In genomic region chr15:73273181-73274002, GRCh38 we compare ENCODE assay signal across 8 cellular contexts.
DNase-seq lines count a peak whose midpoint lies in the region; ATAC-seq and TF ChIP-seq lines count a peak whose summit lies in the region.

No MANE protein-coding gene starts in this region.

- DNase-seq in G401 (ENCODE audit: low spot score): peak; percentile 79
- DNase-seq in HuH-7 (ENCODE audit: low spot score): peak; percentile 67
- DNase-seq in PC-9: peak; percentile 32 to 37
- DNase-seq in activated gamma-delta T cell treated with anti-CD3 and anti-CD28 coated beads, Interleukin-2, amount 50 U/mL, for 16 hours (ENCODE audit: low read depth): peak; percentile 16
- peak; percentile 51 for DNase-seq in glutamatergic neuron

- no peaks in the 10 kb centered on the region for H3K36me3 Mint-ChIP-seq in glutamatergic neuron (ENCODE audit: unreplicated experiment)

- no peaks in the 10 kb centered on the region for H3F3A ChIP-seq in PC-9 (ENCODE audit: insufficient read depth, low read depth)

- H3K4me2 ChIP-seq in PC-9 (no peak overlapping the region), parathyroid adenoma (ENCODE audit: low read length) (no peak overlapping the region)

- in situ Hi-C loops in G401 (cut with HindIII; ENCODE audit: low sequenced_read_pairs): no loop called here

- BruUV-seq in PC-9 (replicated peaks; lab: Mats Ljungman, UMichigan): no TSS peak

- peak; percentile 79 for TF ChIP-seq CTCF in PC-9 (conservative IDR thresholded peaks at IDR 0.05)
- TF ChIP-seq CTCF in glutamatergic neuron (IDR thresholded peaks at IDR 0.05; ENCODE audit: partially characterized antibody, unreplicated experiment): peak; percentile 76
- peak; percentile 51 for TF ChIP-seq CTCF in parathyroid adenoma (IDR thresholded peaks at IDR 0.05)

- intact Hi-C loops in PC-9 (cut with micrococcal nuclease; ENCODE audit: unreplicated experiment): loop anchor here (5.0 kb wide), 1 partner anchor 671 kb away; no protein-coding TSS in a partner anchor

- H3K9ac ChIP-seq in parathyroid adenoma: no peak overlapping the region

- H3K79me2 ChIP-seq in PC-9 (ENCODE audit: low read depth) (no peaks in the 10 kb centered on the region), parathyroid adenoma (no peaks in the 10 kb centered on the region)

- no peaks in the 10 kb centered on the region for H3K9me3 Mint-ChIP-seq in glutamatergic neuron (ENCODE audit: unreplicated experiment)

- no peak overlapping the region for H3K27ac Mint-ChIP-seq in glutamatergic neuron (ENCODE audit: unreplicated experiment)

- H3K4me3 Mint-ChIP-seq in glutamatergic neuron (ENCODE audit: unreplicated experiment): no peak overlapping the region

- no peaks in the 10 kb centered on the region for H3K27me3 Mint-ChIP-seq in glutamatergic neuron (ENCODE audit: unreplicated experiment)

- no peak overlapping the region for H2AFZ ChIP-seq in PC-9
- H2AFZ ChIP-seq in parathyroid adenoma: no peak overlapping the region

- no peaks in the 10 kb centered on the region for H3K9me2 ChIP-seq in PC-9 (ENCODE audit: insufficient read depth)

- H3K27me3 ChIP-seq in PC-9 (ENCODE audit: insufficient read depth, low read depth) (no peaks in the 10 kb centered on the region), parathyroid adenoma (ENCODE audit: control insufficient read depth, insufficient read depth, low read length) (no peaks in the 10 kb centered on the region)

- TF ChIP-seq POLR2A in GM18505 (IDR thresholded peaks at IDR 0.05; ENCODE audit: borderline replicate concordance, extremely low read depth, insufficient read depth, insufficient read length): no peak

- H3K4me1 Mint-ChIP-seq in glutamatergic neuron (ENCODE audit: low read depth, unreplicated experiment): no peaks in the 10 kb centered on the region

- no peaks in the 10 kb centered on the region for H3K36me3 ChIP-seq in PC-9 (ENCODE audit: low read depth)
- no peaks in the 10 kb centered on the region for H3K36me3 ChIP-seq in parathyroid adenoma (ENCODE audit: control insufficient read depth, insufficient read depth, low read length)

- H3K4me1 ChIP-seq in PC-9 (replicated peaks; ENCODE audit: insufficient read depth) (no peaks in the 10 kb centered on the region), parathyroid adenoma (no peaks in the 10 kb centered on the region)

- H3K27ac ChIP-seq in PC-9 (no peak overlapping the region), parathyroid adenoma (no peak overlapping the region)

- POLR2A ChIA-PET in PC-9 (lab: Charles Lee; ENCODE audit: unreplicated experiment): no interaction called here

- CTCF ChIA-PET in PC-9 (lab: Charles Lee): interaction anchor here (0.6 to 0.7 kb wide), 4 partner anchors 26 to 888 kb away, joined by 3 to 8 read pairs (median 4); no protein-coding TSS in a partner anchor

- no peak overlapping the region for H3K4me3 ChIP-seq in PC-9
- H3K4me3 ChIP-seq in parathyroid adenoma (ENCODE audit: low read depth, low read length): no peak overlapping the region

- H4K20me1 ChIP-seq in PC-9 (ENCODE audit: insufficient read depth): no peaks in the 10 kb centered on the region

- ATAC-seq in GM18505 (IDR thresholded peaks at IDR 0.05; ENCODE audit: unreplicated experiment) (no peak), GM18511 (IDR thresholded peaks at IDR 0.05; ENCODE audit: unreplicated experiment) (no peak)

- H3K9me3 ChIP-seq in PC-9 (ENCODE audit: insufficient read depth, low read depth) (no peaks in the 10 kb centered on the region), parathyroid adenoma (ENCODE audit: control insufficient read depth, low read length) (no peaks in the 10 kb centered on the region)

Comparison
In these comparisons a context has a peak if more than half of its experiments do, and no peak if none do; other contexts are left out.
1. DNase-seq: peak in every context shown above with its lines; median percentile 79 in G401; 67 in HuH-7; 51 in glutamatergic neuron; 34 in PC-9; 16 in activated gamma-delta T cell treated with anti-CD3 and anti-CD28 coated beads, Interleukin-2, amount 50 U/mL, for 16 hours.